Comparison of ENCODE assay signal across 8 cellular contexts in the genomic region with DNA sequence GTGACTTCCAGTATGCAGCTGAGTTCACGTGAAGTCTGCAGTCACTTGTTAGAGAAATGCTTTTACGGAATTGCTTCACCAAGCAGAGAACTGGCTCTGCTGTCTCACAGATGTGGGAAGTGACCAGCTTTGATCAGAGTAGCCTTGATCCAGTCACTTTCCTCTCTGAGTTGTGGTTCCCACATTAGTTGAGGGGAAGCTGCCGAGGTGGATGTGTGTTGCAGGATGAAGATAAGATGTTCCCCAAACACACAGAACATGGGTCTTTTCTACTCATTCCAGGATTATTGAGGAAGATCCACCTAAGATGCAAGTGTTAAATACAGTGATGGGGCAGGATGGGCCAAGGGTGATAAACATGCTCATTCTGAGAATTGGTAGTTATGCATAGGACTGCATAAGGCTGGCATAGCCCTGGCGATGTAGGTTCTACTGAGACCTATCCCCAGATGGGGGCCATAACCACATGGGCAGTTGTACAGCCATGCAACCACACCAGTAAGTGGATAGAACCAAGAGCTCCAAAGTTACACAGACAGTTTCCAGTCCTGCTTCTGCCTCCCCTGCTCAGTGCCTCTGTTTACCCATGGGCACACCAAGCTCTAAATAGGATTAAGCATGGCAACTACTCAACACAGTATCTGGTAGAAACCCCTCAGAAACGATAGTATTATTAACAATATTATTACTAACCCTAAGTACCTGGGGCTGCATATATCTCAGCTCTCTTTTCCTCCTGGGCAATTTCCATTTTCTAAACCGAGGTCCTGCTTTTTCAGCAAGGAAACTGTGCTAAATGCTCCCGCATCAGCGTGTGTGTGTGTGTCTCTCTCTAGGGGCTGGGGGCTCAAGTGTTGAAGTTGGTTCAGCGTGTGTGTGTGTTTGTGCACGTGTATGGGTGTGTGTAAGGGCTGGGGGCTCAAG.
A peak's percentile ranks its signal among the peaks of the same experiment; 100 is the strongest.
DNase-seq lines count a peak whose midpoint lies in the region; ATAC-seq and TF ChIP-seq lines count a peak whose summit lies in the region.

No MANE protein-coding gene starts in this region.

- peak overlapping the region; percentile 31 to 80 (median 70); a peak in 20 of 22 replicates for H3K27ac ChIP-seq in BLaER1 treated with 17β-estradiol and CSF1 and Interleukin-3, amounts not matched to agents 10 nM and 100 nM
- H3K27ac ChIP-seq in MM.1S (ENCODE audit: low read length), result peak overlapping the region; percentile 62; the same call in 1 of the 2 replicates
- H3K27ac ChIP-seq in effector memory CD4-positive, alpha-beta T cell (ENCODE audit: insufficient read depth, low read length, poor library complexity, severe bottlenecking), result peak overlapping the region; percentile 55

- peaks cover 22 to 32% (median 26%) of the 10 kb centered on the region in 10 experiments for H3K4me1 ChIP-seq in BLaER1 treated with 17β-estradiol and CSF1 and Interleukin-3, amounts not matched to agents 10 nM and 100 nM
- peaks cover 10% of the 10 kb centered on the region; the same call in 1 of the 2 replicates for H3K4me1 ChIP-seq in MM.1S (ENCODE audit: low read length)
- no peaks in the 10 kb centered on the region for H3K4me1 ChIP-seq in effector memory CD4-positive, alpha-beta T cell (ENCODE audit: control insufficient read depth, insufficient read depth, low read length, poor library complexity, severe bottlenecking)

- peaks cover 4% of the 10 kb centered on the region; the same call in 1 of the 2 replicates for H3F3A ChIP-seq in MM.1S (ENCODE audit: insufficient read depth, low read length)

- H3K9me3 ChIP-seq in BLaER1 treated with 17β-estradiol and CSF1 and Interleukin-3, amounts not matched to agents 10 nM and 100 nM (replicated peaks in 1 of 11), result no peaks in the 10 kb centered on the region
- no peaks in the 10 kb centered on the region for H3K9me3 ChIP-seq in MM.1S (replicated peaks; ENCODE audit: insufficient read depth, low read length)
- no peaks in the 10 kb centered on the region for H3K9me3 ChIP-seq in effector memory CD4-positive, alpha-beta T cell (ENCODE audit: control insufficient read depth, low read length)

- peak overlapping the region; percentile 91 to 96 (median 94) for H3K4me3 Mint-ChIP-seq in nephron

- H3K27me3 ChIP-seq in BLaER1 treated with 17β-estradiol and CSF1 and Interleukin-3, amounts not matched to agents 10 nM and 100 nM, result no peaks in the 10 kb centered on the region
- no peaks in the 10 kb centered on the region for H3K27me3 ChIP-seq in MM.1S (replicated peaks; ENCODE audit: insufficient read depth, low read length)
- H3K27me3 ChIP-seq in effector memory CD4-positive, alpha-beta T cell (replicated peaks; ENCODE audit: control insufficient read depth, insufficient read depth, low read length, poor library complexity, severe bottlenecking), result no peaks in the 10 kb centered on the region

- peak overlapping the region; percentile 58 to 76 (median 66) for H3K4me3 ChIP-seq in BLaER1 treated with 17β-estradiol and CSF1 and Interleukin-3, amounts not matched to agents 10 nM and 100 nM
- peak overlapping the region; percentile 58 for H3K4me3 ChIP-seq in MM.1S (ENCODE audit: low read length)
- peak overlapping the region; percentile 68 for H3K4me3 ChIP-seq in effector memory CD4-positive, alpha-beta T cell (ENCODE audit: insufficient read depth, low read depth, low read length, poor library complexity, severe bottlenecking)

- H3K36me3 Mint-ChIP-seq in nephron (ENCODE audit: low read depth), result no peaks in the 10 kb centered on the region

- H3K9ac ChIP-seq in BLaER1 treated with 17β-estradiol and CSF1 and Interleukin-3, amounts not matched to agents 10 nM and 100 nM, result peak overlapping the region; percentile 68 to 82 (median 80)
- peak overlapping the region; percentile 67 for H3K9ac ChIP-seq in MM.1S (ENCODE audit: low read length)

- H3K4me2 ChIP-seq in BLaER1 treated with 17β-estradiol and CSF1 and Interleukin-3, amounts not matched to agents 10 nM and 100 nM, result peak overlapping the region; percentile 64 to 83 (median 79)
- peak overlapping the region; percentile 68 for H3K4me2 ChIP-seq in MM.1S (ENCODE audit: low read depth, low read length)

- H3K27me3 Mint-ChIP-seq in nephron (ENCODE audit: low read depth), result no peaks in the 10 kb centered on the region

- no peaks in the 10 kb centered on the region for H3K9me3 Mint-ChIP-seq in nephron

- no peaks in the 10 kb centered on the region for H3K36me3 ChIP-seq in BLaER1 treated with 17β-estradiol and CSF1 and Interleukin-3, amounts not matched to agents 10 nM and 100 nM
- H3K36me3 ChIP-seq in MM.1S (replicated peaks; ENCODE audit: insufficient read depth, low read length), result no peaks in the 10 kb centered on the region
- no peaks in the 10 kb centered on the region for H3K36me3 ChIP-seq in effector memory CD4-positive, alpha-beta T cell (ENCODE audit: control insufficient read depth, insufficient read depth, low read length)

- TF ChIP-seq CTCF in MM.1S (IDR thresholded peaks at IDR 0.05; ENCODE audit: low read length) (no peak), nephron (IDR thresholded peaks at IDR 0.05; ENCODE audit: unreplicated experiment in 3 of 3) (no peak)

- H2AFZ ChIP-seq in MM.1S (ENCODE audit: low read length), result peak overlapping the region; percentile 42; the same call in 1 of the 2 replicates

- no peaks in the 10 kb centered on the region for H3K9me2 ChIP-seq in MM.1S (replicated peaks; ENCODE audit: insufficient read depth, low read length)

- no peaks in the 10 kb centered on the region for H3K79me2 ChIP-seq in MM.1S (ENCODE audit: low read length)

- no peak for DNase-seq in MM.1S
- DNase-seq in effector memory CD4-positive, alpha-beta T cell, result no peak
- DNase-seq in NCI-H446 (lab: John Stamatoyannopoulos, UW), result no peak

- ATAC-seq in GM18873 (IDR thresholded peaks at IDR 0.05; ENCODE audit: low FRiP score, unreplicated experiment) (no peak), HG03342 (IDR thresholded peaks at IDR 0.05; ENCODE audit: unreplicated experiment) (no peak), HG03520 (IDR thresholded peaks at IDR 0.05; ENCODE audit: unreplicated experiment) (no peak)

- H3K27ac Mint-ChIP-seq in nephron, result peak overlapping the region; percentile 96 to 100 (median 97)

- no peaks in the 10 kb centered on the region for H4K20me1 ChIP-seq in BLaER1 treated with 17β-estradiol and CSF1 and Interleukin-3, amounts not matched to agents 10 nM and 100 nM
- no peaks in the 10 kb centered on the region for H4K20me1 ChIP-seq in MM.1S (ENCODE audit: insufficient read depth, low read length)

- H3K4me1 Mint-ChIP-seq in nephron, result peaks cover 52% of the 10 kb centered on the region
